22 cellular contexts compared by ENCODE assay signal in the genomic region with DNA sequence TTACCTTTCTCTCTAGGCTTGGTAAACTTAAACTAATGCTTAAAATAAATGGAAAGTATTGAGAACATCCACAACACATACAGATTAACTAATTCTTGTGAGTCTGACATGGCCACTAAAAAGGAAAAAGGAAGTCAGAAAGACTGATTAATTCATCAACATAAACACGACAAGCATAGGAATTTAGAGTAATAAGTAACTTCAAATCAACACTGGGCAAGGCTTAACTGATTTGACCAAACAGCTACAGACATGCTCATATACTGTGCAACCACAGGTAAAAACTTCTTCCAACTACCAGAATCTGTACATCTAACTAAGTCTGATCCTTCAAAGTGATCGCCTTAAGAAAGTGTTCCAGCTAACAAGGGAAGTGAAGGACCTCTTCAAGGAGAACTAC. TPM values are rescaled to one million over a fixed set of nuclear protein-coding genes. Genes with fewer than 3 reads are reported as not detected.
DNase-seq lines count a peak whose midpoint lies in the region; ATAC-seq and TF ChIP-seq lines count a peak whose summit lies in the region.
"Had no signal": no experiment of that assay in that cellular context is flagged by ENCODE, and none has a peak within 500 bp of the region (broad histone marks: within the 10 kb centered on the region; RNA-seq: fewer than 3 reads in every experiment).

No MANE protein-coding gene starts in this region.

- no peak overlapping the region for H3K4me3 ChIP-seq in breast epithelium
- H3K4me3 ChIP-seq: SJSA1 had no signal

- H3K27ac Mint-ChIP-seq in MCF 10A (ENCODE audit: low read depth, unreplicated experiment) = peak overlapping the region; percentile 17
- H3K27ac Mint-ChIP-seq: CD8-positive, alpha-beta T cell had no signal

- BruUV-seq in MCF 10A (replicated peaks; lab: Mats Ljungman, UMichigan) = no TSS peak

- no peak overlapping the region for H3K4me3 Mint-ChIP-seq in MCF 10A (ENCODE audit: unreplicated experiment)
- H3K4me3 Mint-ChIP-seq: CD8-positive, alpha-beta T cell had no signal

- no peaks in the 10 kb centered on the region for H3K9me3 Mint-ChIP-seq in MCF 10A (ENCODE audit: unreplicated experiment)

- H3K4me1 Mint-ChIP-seq in MCF 10A (ENCODE audit: insufficient read depth, unreplicated experiment) = peaks cover 5% of the 10 kb centered on the region

- intact Hi-C loops in MCF 10A (cut with micrococcal nuclease) = no loop called here
- intact Hi-C loops in breast epithelium (cut with DNase I; ENCODE audit: low total_unique reads) = no loop called here
- intact Hi-C loops in left ventricle myocardium superior (cut with micrococcal nuclease) = no loop called here

- POLR2A ChIA-PET in MCF 10A (lab: Yijun Ruan, JAX) = interaction anchor here (0.7 to 3.0 kb wide), 2 partner anchors 20 to 157 kb away, joined by 4 to 14 read pairs; a partner anchor contains a TSS

- H3K36me3 Mint-ChIP-seq in MCF 10A (ENCODE audit: insufficient read depth, unreplicated experiment) = peaks cover 15% of the 10 kb centered on the region
- H3K36me3 Mint-ChIP-seq: CD8-positive, alpha-beta T cell had no signal

- peaks cover 0 to 7% of the 10 kb centered on the region in 2 donors for H3K9me3 ChIP-seq in breast epithelium
- H3K9me3 ChIP-seq: SJSA1 had no signal

- no peaks in the 10 kb centered on the region for H3K27me3 Mint-ChIP-seq in MCF 10A (ENCODE audit: insufficient read depth, unreplicated experiment)

- TF ChIP-seq POLR2A in breast epithelium (IDR thresholded peaks at IDR 0.05) = no peak

- H3K27me3 ChIP-seq in breast epithelium = no peaks in the 10 kb centered on the region
- H3K27me3 ChIP-seq: SJSA1 had no signal

- H3K36me3 ChIP-seq in breast epithelium = no peaks in the 10 kb centered on the region

- TF ChIP-seq CTCF in MCF 10A (IDR thresholded peaks at IDR 0.05; ENCODE audit: unreplicated experiment) (no peak), breast epithelium (IDR thresholded peaks at IDR 0.05) (no peak)

- DNase-seq in MCF 10A (ENCODE audit: unreplicated experiment) (no peak), breast epithelium (ENCODE audit: low spot score in 2 of 2) (no peak), kidney tubule cell (ENCODE audit: low spot score) (peak; percentile 42), left ventricle myocardium superior (no peak), pons (ENCODE audit: low spot score) (no peak)
- DNase-seq: AML-193; C1 segment of cervical spinal cord; Calu3; CD8-positive, alpha-beta T cell; MV-4-11; NCI-H1105 treated with DMSO at 0.1 percent for 48 hours; NCI-H2081; NCI-H2171; NCI-H345; NCI-H524; NCI-H774; OCI-M1 had no signal

- H3K4me1 ChIP-seq in breast epithelium = no peaks in the 10 kb centered on the region
- H3K4me1 ChIP-seq: SJSA1 had no signal

- ATAC-seq in HG03378 (IDR thresholded peaks at IDR 0.05; ENCODE audit: unreplicated experiment) (peak; percentile 57), left ventricle myocardium superior (no peak), HG03521 (IDR thresholded peaks at IDR 0.05; ENCODE audit: unreplicated experiment) (no peak)
- ATAC-seq: CD8-positive, alpha-beta T cell had no signal

- CTCF ChIA-PET in MCF 10A (lab: Yijun Ruan, JAX) = interaction anchor here (0.6 to 3.3 kb wide), 4 partner anchors 13 to 383 kb away, joined by 3 to 25 read pairs (median 4); no protein-coding TSS in a partner anchor

- H3K27ac ChIP-seq in breast epithelium = no peak overlapping the region
- H3K27ac ChIP-seq: SJSA1 had no signal

RNA-seq across cellular contexts. Expression of a gene that starts 20.5 kb away (rescaled TPM):
- 54.0 and 57.1 TPM in 2 replicates for total RNA-seq in MCF 10A (2022)
- 10 to 100 TPM; 65.3 to 70.7 (median 67.2) TPM for total RNA-seq in breast epithelium
- total RNA-seq in left ventricle myocardium superior = 12.9 TPM
- total RNA-seq: CD8-positive, alpha-beta T cell had no signal

RNA-seq across cellular contexts. Expression of a gene that starts 57.2 kb away (rescaled TPM):
- total RNA-seq in MCF 10A (2022) = 0.05 and 0.09 TPM in 2 replicates
- total RNA-seq in breast epithelium = 1 to 10 TPM in 1 of 3 donors, under 1 TPM in 2; under 0.01 to 1.3 (median 0.59) TPM
- total RNA-seq in left ventricle myocardium superior = 2.0 TPM
- total RNA-seq: A172; Calu3; CD8-positive, alpha-beta T cell; T-helper 1 cell treated with Interleukin-12 subunit alpha and Interleukin-12 subunit beta and Interleukin-4 antibody, amounts not matched to agents 30 ng/mL and 1 ng/mL, for 36 hours had no signal
